Comparison of ENCODE assay signal across 8 cellular contexts in the genomic region with DNA sequence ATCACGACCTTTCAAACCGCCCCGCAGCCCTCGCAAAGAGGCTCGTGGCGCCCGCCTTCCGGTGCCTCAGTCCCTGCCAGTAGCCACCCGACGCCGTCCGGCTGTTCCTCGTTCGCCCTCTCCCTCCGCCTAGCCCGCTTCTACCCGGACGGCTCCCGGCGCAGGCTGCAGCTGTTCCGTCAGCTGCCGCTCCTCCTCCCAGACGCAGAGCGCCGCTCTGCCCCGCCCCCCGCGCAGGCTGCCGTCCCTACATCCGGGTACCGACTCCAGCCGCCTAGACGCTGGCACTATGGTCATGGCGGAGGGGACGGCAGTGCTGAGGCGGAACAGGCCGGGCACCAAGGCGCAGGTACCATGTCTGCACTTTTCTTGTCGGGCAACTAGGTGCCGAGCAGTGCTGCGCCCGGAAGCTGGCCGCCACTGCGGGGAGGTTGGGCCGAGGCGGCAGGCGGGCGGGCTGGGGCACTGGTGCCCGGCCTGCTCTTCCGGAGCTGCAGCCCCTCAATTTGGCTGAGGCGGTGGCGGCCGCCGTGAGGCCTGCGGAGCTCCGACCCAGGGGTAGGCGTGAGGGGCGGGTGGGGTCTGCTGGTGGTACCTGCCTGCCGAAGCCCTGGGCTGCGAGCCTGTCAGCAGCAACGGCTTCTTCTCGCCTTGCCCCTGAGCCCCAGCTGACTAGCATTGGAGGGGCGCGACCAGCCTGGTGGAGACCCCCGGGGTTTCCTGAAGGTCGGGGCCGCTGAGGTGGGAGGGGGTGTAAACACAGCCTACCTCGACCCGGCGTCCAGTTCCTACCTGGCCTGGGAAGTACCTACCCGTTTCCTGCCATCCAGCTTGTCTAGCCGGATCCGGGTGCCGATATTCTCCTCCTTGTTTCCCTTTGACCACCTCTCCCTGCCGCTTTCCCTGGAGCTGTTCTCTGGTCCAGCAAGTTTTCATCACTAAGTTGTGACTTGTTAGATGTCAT.
DNase-seq lines count a peak whose midpoint lies in the region; ATAC-seq and TF ChIP-seq lines count a peak whose summit lies in the region.

A gene (plus strand): TSS at position 269 of the 964 bp plus-strand sequence. CDS start 21 bp downstream, at position 290.

- TF ChIP-seq CTCF in AG09319 (IDR thresholded peaks at IDR 0.05; ENCODE audit: low read depth, low read length) = no peak

- DNase-seq in AG09319 (ENCODE audit: extremely low read depth, low read depth) (peak; percentile 87), NCI-H446 treated with DMSO at 0.1 percent for 48 hours (lab: John Stamatoyannopoulos, UW) (peak; percentile 86), cerebellar cortex (ENCODE audit: low spot score) (peak; percentile 91), islet precursor cell (peak; percentile 99)
- peak; percentile 90 to 94 (median 90) for DNase-seq in stimulated activated CD4-positive, alpha-beta T cell treated with anti-CD3 and anti-CD28 coated beads, Interleukin-12 subunit alpha, Interleukin-12 subunit beta, amount 100 ng/mL, for 48 hours (ENCODE audit: low read depth in 2 of 3, low spot score in 1 of 3)

- ATAC-seq in GM19035 (IDR thresholded peaks at IDR 0.05; ENCODE audit: unreplicated experiment) (peak; percentile 91), HG03354 (IDR thresholded peaks at IDR 0.05; ENCODE audit: poor library complexity, severe bottlenecking, unreplicated experiment) (peak; percentile 95)
- peak; percentile 94 for ATAC-seq in activated CD4-positive, CD25-positive, alpha-beta regulatory T cell treated with anti-CD3 and anti-CD28 coated beads, Interleukin-2, amount 50 U/mL, for 24 hours

Comparison
In these comparisons a context has a peak if more than half of its experiments do, and no peak if none do; other contexts are left out.
1. Peak in every context shown above with its lines: DNase-seq and ATAC-seq.